ENCODE assay signal across 8 cellular contexts in genomic region chr4:113468165-113469022, GRCh38.
DNase-seq lines count a peak whose midpoint lies in the region; ATAC-seq and TF ChIP-seq lines count a peak whose summit lies in the region.

No MANE protein-coding gene starts in this region.

- H3K36me3 Mint-ChIP-seq in T-helper 1 cell treated with Interleukin-12 subunit alpha and Interleukin-12 subunit beta and Interleukin-4 antibody, amounts not matched to agents 30 μg/mL and 1 μg/mL, for 36 hours (ENCODE audit: low read depth), result peaks cover 23% of the 10 kb centered on the region

- peak overlapping the region; percentile 96 for H3K27ac ChIP-seq in epithelial cell of prostate
- peak overlapping the region; percentile 55 to 90 (median 86) for H3K27ac ChIP-seq in thyroid gland

- DNase-seq in NK-92 treated with Interleukin-12 subunit alpha and Interleukin-12 subunit beta, amount 100 ng/mL, for 24 hours (lab: John Stamatoyannopoulos, UW), result peak; percentile 7
- DNase-seq in NK-92 (lab: John Stamatoyannopoulos, UW; ENCODE audit: unreplicated experiment) (no peak), epithelial cell of prostate (ENCODE audit: low read depth, low spot score) (peak; percentile 99), mucosa of descending colon (peak in 2 of 3 donors; percentile 32 to 55), thyroid gland (peak; percentile 67 to 75)
- no peak for DNase-seq in activated CD8-positive, alpha-beta memory T cell treated with anti-CD3 and anti-CD28 coated beads, Interleukin-2, amount 50 U/mL, for 4 hours

- H3K36me3 ChIP-seq in mucosa of descending colon (ENCODE audit: low read depth) (no peaks in the 10 kb centered on the region), thyroid gland (peaks cover 0 to 6% of the 10 kb centered on the region in 2 donors)

- H3K4me3 ChIP-seq in mucosa of descending colon (no peak overlapping the region), thyroid gland (replicated peaks in 1 of 3) (no peak overlapping the region)

- intact Hi-C loops in mucosa of descending colon (cut with DNase I, micrococcal nuclease), result no loop called here
- intact Hi-C loops in thyroid gland (cut with DNase I), result no loop called here

- peak in 1 of 2 donors; percentile 30 for TF ChIP-seq POLR2A in thyroid gland (IDR thresholded peaks at IDR 0.05)

- peak; percentile 95 for ATAC-seq in mucosa of descending colon
- no peak for ATAC-seq in HG02884 (IDR thresholded peaks at IDR 0.05; ENCODE audit: unreplicated experiment)

- 37 to 41% methylated on average over 8 of the region's 8 CpGs for WGBS in thyroid gland, 2 donors

- no peaks in the 10 kb centered on the region for H3K27me3 Mint-ChIP-seq in T-helper 1 cell treated with Interleukin-12 subunit alpha and Interleukin-12 subunit beta and Interleukin-4 antibody, amounts not matched to agents 30 μg/mL and 1 μg/mL, for 36 hours (ENCODE audit: low read depth)

- peaks cover 10% of the 10 kb centered on the region for H3K4me1 Mint-ChIP-seq in T-helper 1 cell treated with Interleukin-12 subunit alpha and Interleukin-12 subunit beta and Interleukin-4 antibody, amounts not matched to agents 30 μg/mL and 1 μg/mL, for 36 hours (ENCODE audit: low read depth)

- H3K27me3 ChIP-seq in thyroid gland, result no peaks in the 10 kb centered on the region

- H3K9me3 ChIP-seq in mucosa of descending colon (no peaks in the 10 kb centered on the region), thyroid gland (no peaks in the 10 kb centered on the region)

- H3K27ac Mint-ChIP-seq in T-helper 1 cell treated with Interleukin-12 subunit alpha and Interleukin-12 subunit beta and Interleukin-4 antibody, amounts not matched to agents 30 μg/mL and 1 μg/mL, for 36 hours, result peak overlapping the region; percentile 15

- TF ChIP-seq CTCF in mucosa of descending colon (IDR thresholded peaks at IDR 0.05), result no peak
- TF ChIP-seq CTCF in thyroid gland (IDR thresholded peaks at IDR 0.05), result no peak

- no peaks in the 10 kb centered on the region for H3K4me1 ChIP-seq in mucosa of descending colon (ENCODE audit: low read depth)
- H3K4me1 ChIP-seq in thyroid gland, result peaks cover 9 to 17% of the 10 kb centered on the region in 2 donors

- H3K9me3 Mint-ChIP-seq in T-helper 1 cell treated with Interleukin-12 subunit alpha and Interleukin-12 subunit beta and Interleukin-4 antibody, amounts not matched to agents 30 μg/mL and 1 μg/mL, for 36 hours, result no peaks in the 10 kb centered on the region

- no peak overlapping the region for H3K4me3 Mint-ChIP-seq in T-helper 1 cell treated with Interleukin-12 subunit alpha and Interleukin-12 subunit beta and Interleukin-4 antibody, amounts not matched to agents 30 μg/mL and 1 μg/mL, for 36 hours

Comparison
In these comparisons a context has a peak if more than half of its experiments do, and no peak if none do; other contexts are left out.
1. DNase-seq: peak in NK-92 treated with Interleukin-12 subunit alpha and Interleukin-12 subunit beta, amount 100 ng/mL, for 24 hours (single experiment), epithelial cell of prostate (single experiment), mucosa of descending colon (2 of 3) and thyroid gland (2 of 2); none in NK-92 (single experiment) and activated CD8-positive, alpha-beta memory T cell treated with anti-CD3 and anti-CD28 coated beads, Interleukin-2, amount 50 U/mL, for 4 hours (single experiment).